Comparison of ENCODE assay signal across 8 cellular contexts in genomic region chr17:77147357-77147801, GRCh38. TPM values are rescaled to one million over a fixed set of nuclear protein-coding genes. Genes with fewer than 3 reads are reported as not detected.
A peak's percentile ranks its signal among the peaks of the same experiment; 100 is the strongest.
DNase-seq lines count a peak whose midpoint lies in the region; ATAC-seq and TF ChIP-seq lines count a peak whose summit lies in the region.

No MANE protein-coding gene starts in this region.

- H3K27me3 Mint-ChIP-seq in activated CD8-positive, alpha-beta T cell treated with anti-CD3 and anti-CD28 coated beads, Interleukin-2, amount 10 ng/mL, durations not matched to agents 7 days and 5 days (ENCODE audit: low read depth), result no peaks in the 10 kb centered on the region
- no peaks in the 10 kb centered on the region for H3K27me3 Mint-ChIP-seq in activated CD8-positive, alpha-beta T cell treated with anti-CD3 and anti-CD28 coated beads for 36 hours

- H3K9me3 Mint-ChIP-seq in activated CD8-positive, alpha-beta T cell treated with anti-CD3 and anti-CD28 coated beads, Interleukin-2, amount 10 ng/mL, durations not matched to agents 7 days and 5 days (ENCODE audit: insufficient read depth), result no peaks in the 10 kb centered on the region
- no peaks in the 10 kb centered on the region for H3K9me3 Mint-ChIP-seq in activated CD8-positive, alpha-beta T cell treated with anti-CD3 and anti-CD28 coated beads for 36 hours

- no peak for DNase-seq in activated CD8-positive, alpha-beta T cell treated with anti-CD3 and anti-CD28 coated beads, Interleukin-2, amount 10 ng/mL, durations not matched to agents 7 days and 5 days
- no peak for DNase-seq in activated CD8-positive, alpha-beta T cell treated with anti-CD3 and anti-CD28 coated beads for 36 hours
- DNase-seq in esophagus muscularis mucosa (ENCODE audit: extremely low spot score) (no peak), suprapubic skin (ENCODE audit: low spot score in 2 of 2) (no peak), foreskin fibroblast (no peak)
- no peak for DNase-seq in activated CD8-positive, alpha-beta memory T cell treated with anti-CD3 and anti-CD28 coated beads for 24 hours
- DNase-seq in activated naive CD4-positive, alpha-beta T cell treated with Interleukin-2 at 50 U/mL for 16 hours, result no peak

- H3K36me3 ChIP-seq in esophagus muscularis mucosa (peaks cover 13 to 77% (median 50%) of the 10 kb centered on the region in 4 donors), suprapubic skin (peaks cover 29% of the 10 kb centered on the region)

- H3K9me3 ChIP-seq in esophagus muscularis mucosa (no peaks in the 10 kb centered on the region), suprapubic skin (no peaks in the 10 kb centered on the region)

- no peak for ATAC-seq in activated CD8-positive, alpha-beta T cell treated with anti-CD3 and anti-CD28 coated beads, Interleukin-2, amount 10 ng/mL, durations not matched to agents 7 days and 5 days
- no peak for ATAC-seq in activated CD8-positive, alpha-beta T cell treated with anti-CD3 and anti-CD28 coated beads for 36 hours
- ATAC-seq in HG03066 (IDR thresholded peaks at IDR 0.05; ENCODE audit: low read depth, unreplicated experiment), result peak; percentile 46

- H3K27me3 ChIP-seq in esophagus muscularis mucosa, result no peaks in the 10 kb centered on the region
- no peaks in the 10 kb centered on the region for H3K27me3 ChIP-seq in suprapubic skin

- H3K27ac Mint-ChIP-seq in activated CD8-positive, alpha-beta T cell treated with anti-CD3 and anti-CD28 coated beads, Interleukin-2, amount 10 ng/mL, durations not matched to agents 7 days and 5 days, result peak overlapping the region; percentile 39
- no peak overlapping the region for H3K27ac Mint-ChIP-seq in activated CD8-positive, alpha-beta T cell treated with anti-CD3 and anti-CD28 coated beads for 36 hours

- TF ChIP-seq EP300 in esophagus muscularis mucosa (IDR thresholded peaks at IDR 0.05) (no peak), suprapubic skin (IDR thresholded peaks at IDR 0.05) (no peak)

- H3K36me3 Mint-ChIP-seq in activated CD8-positive, alpha-beta T cell treated with anti-CD3 and anti-CD28 coated beads, Interleukin-2, amount 10 ng/mL, durations not matched to agents 7 days and 5 days (ENCODE audit: low read depth), result peaks cover 83% of the 10 kb centered on the region
- peaks cover 53% of the 10 kb centered on the region for H3K36me3 Mint-ChIP-seq in activated CD8-positive, alpha-beta T cell treated with anti-CD3 and anti-CD28 coated beads for 36 hours (ENCODE audit: low read depth)

- 80% methylated on average over 8 of the region's 8 CpGs for WGBS in esophagus muscularis mucosa
- WGBS in suprapubic skin, result 77% methylated on average over 8 of the region's 8 CpGs

- H3K4me3 ChIP-seq in esophagus muscularis mucosa, result peak overlapping the region in 2 of 4 donors; percentile 2 to 15
- no peak overlapping the region for H3K4me3 ChIP-seq in suprapubic skin
- no peak overlapping the region for H3K4me3 ChIP-seq in foreskin fibroblast (ENCODE audit: low read depth in 1 of 2, low read length in 2 of 2)

- H3K27ac ChIP-seq in esophagus muscularis mucosa (replicated peaks in 1 of 4) (peak overlapping the region; percentile 79 to 96 (median 86)), suprapubic skin (peak overlapping the region; percentile 15)

- POLR2A ChIA-PET in activated CD8-positive, alpha-beta T cell treated with anti-CD3 and anti-CD28 coated beads, Interleukin-2, amount 10 ng/mL, durations not matched to agents 7 days and 5 days (lab: Charles Lee), result no interaction called here
- POLR2A ChIA-PET in activated CD8-positive, alpha-beta T cell treated with anti-CD3 and anti-CD28 coated beads for 36 hours (lab: Charles Lee), result interaction anchor here (1.5 kb wide), 1 partner anchor 10 kb away, joined by 3 read pairs; no protein-coding TSS in a partner anchor

- CTCF ChIA-PET in activated CD8-positive, alpha-beta T cell treated with anti-CD3 and anti-CD28 coated beads, Interleukin-2, amount 10 ng/mL, durations not matched to agents 7 days and 5 days (lab: Charles Lee), result interaction anchor here (0.7 kb wide), 1 partner anchor 18 kb away, joined by 4 read pairs; no protein-coding TSS in a partner anchor
- CTCF ChIA-PET in activated CD8-positive, alpha-beta T cell treated with anti-CD3 and anti-CD28 coated beads for 36 hours (lab: Charles Lee), result interaction anchor here (0.6 kb wide), 1 partner anchor 56 kb away, joined by 3 read pairs; no protein-coding TSS in a partner anchor

- peaks cover 81% of the 10 kb centered on the region for H3K4me1 Mint-ChIP-seq in activated CD8-positive, alpha-beta T cell treated with anti-CD3 and anti-CD28 coated beads, Interleukin-2, amount 10 ng/mL, durations not matched to agents 7 days and 5 days (ENCODE audit: low read depth)
- H3K4me1 Mint-ChIP-seq in activated CD8-positive, alpha-beta T cell treated with anti-CD3 and anti-CD28 coated beads for 36 hours (ENCODE audit: low read depth), result peaks cover 54% of the 10 kb centered on the region

- no peak overlapping the region for H3K4me3 Mint-ChIP-seq in activated CD8-positive, alpha-beta T cell treated with anti-CD3 and anti-CD28 coated beads, Interleukin-2, amount 10 ng/mL, durations not matched to agents 7 days and 5 days
- H3K4me3 Mint-ChIP-seq in activated CD8-positive, alpha-beta T cell treated with anti-CD3 and anti-CD28 coated beads for 36 hours, result no peak overlapping the region

- TF ChIP-seq CTCF in activated CD8-positive, alpha-beta T cell treated with anti-CD3 and anti-CD28 coated beads for 36 hours (IDR thresholded peaks at IDR 0.05), result no peak
- TF ChIP-seq CTCF in esophagus muscularis mucosa (IDR thresholded peaks at IDR 0.05) (no peak), suprapubic skin (IDR thresholded peaks at IDR 0.05) (no peak), foreskin fibroblast (IDR thresholded peaks at IDR 0.05; ENCODE audit: low read depth, low read length) (no peak)

- peaks cover 30 to 87% (median 73%) of the 10 kb centered on the region in 4 donors for H3K4me1 ChIP-seq in esophagus muscularis mucosa
- peaks cover 40% of the 10 kb centered on the region for H3K4me1 ChIP-seq in suprapubic skin

- intact Hi-C loops in activated CD8-positive, alpha-beta T cell treated with anti-CD3 and anti-CD28 coated beads for 36 hours (cut with micrococcal nuclease), result no loop called here
- intact Hi-C loops in esophagus muscularis mucosa (cut with DNase I), result no loop called here

- no peak for TF ChIP-seq POLR2A in esophagus muscularis mucosa (IDR thresholded peaks at IDR 0.05; ENCODE audit: low read depth)
- TF ChIP-seq POLR2A in suprapubic skin (IDR thresholded peaks at IDR 0.05), result no peak

RNA-seq across cellular contexts. Expression of gene SEC14L1, which starts 6.6 kb away (rescaled TPM):
- total RNA-seq in activated CD8-positive, alpha-beta T cell treated with anti-CD3 and anti-CD28 coated beads, Interleukin-2, amount 10 ng/mL, durations not matched to agents 7 days and 5 days, result 10 to 100 TPM; 86.5 to 88.8 TPM
- 10 to 100 TPM; 79.7 to 91.6 TPM for total RNA-seq in activated CD8-positive, alpha-beta T cell treated with anti-CD3 and anti-CD28 coated beads for 36 hours
- total RNA-seq in esophagus muscularis mucosa, result 10 to 100 TPM; 40.7 to 96.4 (median 64.4) TPM
- total RNA-seq in suprapubic skin, result 10 to 100 TPM; 35.5 to 87.3 (median 51.6) TPM
